ENCODE assay signal across 8 cellular contexts in the genomic region with DNA sequence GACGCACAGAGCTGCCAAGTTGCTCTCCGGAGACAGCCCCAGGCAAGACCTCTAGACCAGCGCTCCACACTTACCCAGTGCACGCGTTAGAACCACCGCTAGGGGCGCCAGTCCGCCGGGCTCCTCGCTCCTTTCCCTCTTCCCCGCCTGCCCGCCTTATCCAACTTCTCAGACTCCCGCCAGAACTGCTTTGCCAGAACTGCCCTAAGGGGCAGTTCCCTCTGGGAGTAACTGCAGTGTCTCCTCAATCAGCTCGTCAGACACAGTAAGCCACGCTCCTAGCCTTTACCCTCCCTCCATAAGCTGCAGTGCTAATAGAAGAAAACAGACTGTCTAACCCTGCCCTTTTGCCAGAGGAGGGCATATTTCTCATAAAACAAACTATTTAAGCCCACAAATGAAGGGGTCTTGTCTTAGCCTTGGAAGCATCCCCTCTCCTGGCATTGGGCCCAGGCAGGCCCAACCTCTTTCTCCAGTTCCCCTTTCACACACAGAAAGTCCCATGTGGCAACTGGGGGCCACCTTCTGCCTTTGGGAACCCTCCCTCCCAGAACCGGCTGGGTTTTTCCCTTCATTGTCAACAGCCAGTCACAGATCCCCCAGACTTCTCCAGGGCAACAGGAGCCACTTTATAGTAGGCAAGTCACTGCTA. TPM values are rescaled to one million over a fixed set of nuclear protein-coding genes. Genes with fewer than 3 reads are reported as not detected.
DNase-seq lines count a peak whose midpoint lies in the region; ATAC-seq and TF ChIP-seq lines count a peak whose summit lies in the region.

No MANE protein-coding gene starts in this region.

- TF ChIP-seq CTCF in chondrocyte (IDR thresholded peaks at IDR 0.05) (peak; percentile 98), left lung (IDR thresholded peaks at IDR 0.05) (peak; percentile 93 to 98)

- H3K27me3 Mint-ChIP-seq in chondrocyte (ENCODE audit: low read depth) = no peaks in the 10 kb centered on the region

- peaks cover 0 to 4% of the 10 kb centered on the region in 2 donors for H3K36me3 ChIP-seq in left lung

- peak overlapping the region; percentile 38 for H3K4me3 Mint-ChIP-seq in chondrocyte (ENCODE audit: unreplicated experiment)

- H3K27ac ChIP-seq in left lung = peak overlapping the region; percentile 75 to 85

- H3K9me3 ChIP-seq in left lung = no peaks in the 10 kb centered on the region

- H3K27ac Mint-ChIP-seq in chondrocyte (ENCODE audit: unreplicated experiment) = peak overlapping the region; percentile 96

- H3K4me3 ChIP-seq in left lung = peak overlapping the region in 1 of 2 donors; percentile 17

- H3K4me1 ChIP-seq in left lung = peaks cover 61 to 87% of the 10 kb centered on the region in 2 donors

- H3K36me3 Mint-ChIP-seq in chondrocyte (ENCODE audit: low read depth) = peaks cover 3% of the 10 kb centered on the region

- peak; percentile 32 for ATAC-seq in HG03280 (IDR thresholded peaks at IDR 0.05; ENCODE audit: unreplicated experiment)
- ATAC-seq in left lung = peak; percentile 46
- no peak for ATAC-seq in GM19324 (IDR thresholded peaks at IDR 0.05; ENCODE audit: low FRiP score, unreplicated experiment)

- H3K4me1 Mint-ChIP-seq in chondrocyte (ENCODE audit: low read depth) = peaks cover 89% of the 10 kb centered on the region

- no peaks in the 10 kb centered on the region for H3K9me3 Mint-ChIP-seq in chondrocyte (ENCODE audit: low read depth)

- H3K27me3 ChIP-seq in left lung = no peaks in the 10 kb centered on the region

- peak; percentile 89 for DNase-seq in ELR (ENCODE audit: low read depth)
- peak; percentile 90 for DNase-seq in NCI-H510A treated with DMSO at 0.1 percent for 48 hours (lab: John Stamatoyannopoulos, UW)
- peak; percentile 90 for DNase-seq in activated CD4-positive, alpha-beta T cell treated with anti-CD3 and anti-CD28 coated beads for 48 hours
- DNase-seq in chondrocyte (ENCODE audit: low spot score) = no peak
- DNase-seq in left lung = peak; percentile 88 to 97
- peak; percentile 64 for DNase-seq in stimulated activated CD4-positive, alpha-beta T cell treated with anti-CD3 and anti-CD28 coated beads, Interleukin-2, amount 100 ng/mL, for 4 hours (ENCODE audit: low read depth)

- intact Hi-C loops in left lung (cut with DNase I) = loop anchor here in 1 of 2 donors (5.0 kb wide), 1 partner anchor 58 kb away; no protein-coding TSS in a partner anchor

RNA-seq across cellular contexts. Expression of a gene that starts 3.7 kb away (rescaled TPM):
- total RNA-seq in chondrocyte (15.1 to 40.9 TPM (median 17.9 TPM) in 3 replicates), left lung (10 to 100 TPM; 16.2 to 21.2 TPM)

RNA-seq across cellular contexts. Expression of a gene that starts 55.9 kb away (rescaled TPM):
- total RNA-seq in chondrocyte (6.7 to 9.6 TPM (median 7.4 TPM) in 3 replicates), left lung (1 to 10 TPM; 4.6 to 8.6 TPM)
